9 cellular contexts compared by ENCODE assay signal in the genomic region with DNA sequence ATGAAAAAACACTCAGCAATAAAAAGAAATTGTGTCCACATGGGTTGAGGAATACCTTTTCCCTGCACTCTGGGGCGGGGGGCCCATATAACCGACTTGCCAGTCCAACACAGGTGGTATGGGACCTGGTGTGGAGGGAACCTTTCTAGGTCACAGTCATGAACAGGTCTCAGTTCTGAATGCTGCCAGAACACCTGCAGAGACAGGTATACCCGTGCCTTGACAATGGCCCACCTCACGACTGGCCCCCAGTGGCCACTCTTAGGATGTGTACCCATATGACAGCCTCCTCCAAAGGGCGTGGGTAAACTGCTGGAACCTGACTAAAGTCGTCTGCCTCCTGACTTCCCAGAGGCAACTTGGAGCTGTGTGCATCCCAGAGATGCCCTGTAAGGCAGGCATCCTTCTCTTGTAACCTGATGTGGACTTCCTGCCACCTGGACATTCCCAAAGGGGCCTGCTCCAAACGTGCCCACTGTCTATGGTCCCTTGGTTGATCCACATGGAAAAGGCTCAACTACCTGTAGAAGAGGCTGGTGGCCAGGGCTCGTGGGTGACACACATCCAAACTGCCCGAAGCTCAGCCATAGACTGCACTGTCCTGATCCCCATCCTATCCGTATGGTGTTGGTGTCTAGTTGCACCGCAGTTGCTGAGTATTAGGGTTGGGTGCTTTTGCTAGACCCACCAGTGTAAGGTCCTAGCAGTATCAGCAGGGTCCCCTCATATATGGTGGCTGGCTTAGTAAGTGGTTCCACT.
DNase-seq lines count a peak whose midpoint lies in the region; ATAC-seq and TF ChIP-seq lines count a peak whose summit lies in the region.
"Had no signal": no experiment of that assay in that cellular context is flagged by ENCODE, and none has a peak within 500 bp of the region (broad histone marks: within the 10 kb centered on the region; RNA-seq: fewer than 3 reads in every experiment).

No MANE protein-coding gene starts in this region.

- no peak overlapping the region for H3K4me3 Mint-ChIP-seq in endothelial cell (ENCODE audit: unreplicated experiment)

- peak; percentile 80 for TF ChIP-seq CTCF in endothelial cell (IDR thresholded peaks at IDR 0.05; ENCODE audit: unreplicated experiment)

- H3K36me3 Mint-ChIP-seq in endothelial cell (ENCODE audit: low read depth, unreplicated experiment) = no peaks in the 10 kb centered on the region

- H3K27ac Mint-ChIP-seq in endothelial cell (ENCODE audit: unreplicated experiment) = no peak overlapping the region

- DNase-seq in NCI-H345 (lab: John Stamatoyannopoulos, UW) = peak; percentile 30
- no peak for DNase-seq in NCI-H345 treated with DMSO at 0.1 percent for 48 hours (lab: John Stamatoyannopoulos, UW; ENCODE audit: unreplicated experiment)
- DNase-seq in NCI-H748 treated with DMSO at 0.1 percent for 48 hours (lab: John Stamatoyannopoulos, UW) = peak; percentile 39
- peak; percentile 30 for DNase-seq in endothelial cell (ENCODE audit: low spot score)
- peak; percentile 15 to 18 for DNase-seq in stimulated activated CD4-positive, alpha-beta T cell treated with anti-CD3 and anti-CD28 coated beads, Interleukin-4, amount 100 ng/mL, for 4 hours
- no peak for DNase-seq in activated CD4-positive, alpha-beta T cell treated with anti-CD3 and anti-CD28 coated beads, Interleukin-2, amount 50 U/mL, for 48 hours
- DNase-seq: dermis blood vessel endothelial cell had no signal

- no peak for ATAC-seq in HG03045 (IDR thresholded peaks at IDR 0.05; ENCODE audit: unreplicated experiment)
- ATAC-seq in HG02970 (IDR thresholded peaks at IDR 0.05; ENCODE audit: low FRiP score, unreplicated experiment) = no peak

- H3K4me1 Mint-ChIP-seq in endothelial cell (ENCODE audit: unreplicated experiment) = peaks cover 4% of the 10 kb centered on the region

- no peaks in the 10 kb centered on the region for H3K9me3 Mint-ChIP-seq in endothelial cell (ENCODE audit: unreplicated experiment)

- H3K27me3 Mint-ChIP-seq in endothelial cell (ENCODE audit: unreplicated experiment) = no peaks in the 10 kb centered on the region

Comparison
In these comparisons a context has a peak if more than half of its experiments do, and no peak if none do; other contexts are left out.
1. DNase-seq: peak in NCI-H345 (single experiment), NCI-H748 treated with DMSO at 0.1 percent for 48 hours (single experiment), endothelial cell (single experiment) and stimulated activated CD4-positive, alpha-beta T cell treated with anti-CD3 and anti-CD28 coated beads, Interleukin-4, amount 100 ng/mL, for 4 hours (2 of 2); none in NCI-H345 treated with DMSO at 0.1 percent for 48 hours (single experiment) and activated CD4-positive, alpha-beta T cell treated with anti-CD3 and anti-CD28 coated beads, Interleukin-2, amount 50 U/mL, for 48 hours (0 of 2).